Comparison of ENCODE assay signal across 23 cellular contexts in genomic region chr14:100132903-100133510, GRCh38. TPM values are rescaled to one million over a fixed set of nuclear protein-coding genes. Genes with fewer than 3 reads are reported as not detected.
DNase-seq lines count a peak whose midpoint lies in the region; ATAC-seq and TF ChIP-seq lines count a peak whose summit lies in the region.
"Had no signal": no experiment of that assay in that cellular context is flagged by ENCODE, and none has a peak within 500 bp of the region (broad histone marks: within the 10 kb centered on the region; RNA-seq: fewer than 3 reads in every experiment).

No MANE protein-coding gene starts in this region.

- TF ChIP-seq POLR2A in uterus (IDR thresholded peaks at IDR 0.05), result no peak

- H3K4me3 ChIP-seq in adipocyte (ENCODE audit: low read length), result peak overlapping the region; percentile 37
- no peak overlapping the region for H3K4me3 ChIP-seq in mesenchymal stem cell (ENCODE audit: insufficient read depth in 1 of 2, low read depth in 1 of 2, low read length in 2 of 2)
- peak overlapping the region in 1 of 2 donors; percentile 4 for H3K4me3 ChIP-seq in uterus
- H3K4me3 ChIP-seq: cardiac muscle cell, GM23338, left lung had no signal

- H3K36me3 Mint-ChIP-seq in activated naive CD8-positive, alpha-beta T cell, result peaks cover 2% of the 10 kb centered on the region
- peaks cover 22% of the 10 kb centered on the region for H3K36me3 Mint-ChIP-seq in activated naive CD8-positive, alpha-beta T cell treated with anti-CD3 and anti-CD28 coated beads, Interleukin-2, amount 50 U/mL, for 24 hours (ENCODE audit: low read depth)
- peaks cover 70% of the 10 kb centered on the region for H3K36me3 Mint-ChIP-seq in activated CD8-positive, alpha-beta memory T cell treated with anti-CD3 and anti-CD28 coated beads, Interleukin-2, amount 10 ng/mL, durations not matched to agents 7 days and 5 days

- no peak for TF ChIP-seq CTCF in uterus (IDR thresholded peaks at IDR 0.05)

- no peak overlapping the region for H3K18ac ChIP-seq in mesenchymal stem cell (ENCODE audit: low read depth in 1 of 2, low read length in 2 of 2)

- intact Hi-C loops in uterus (cut with DNase I; ENCODE audit: low total_unique reads), result no loop called here

- no peak overlapping the region for H3K23ac ChIP-seq in mesenchymal stem cell (ENCODE audit: low read length in 2 of 2)

- H3K4me2 ChIP-seq in mesenchymal stem cell (ENCODE audit: low read length, poor library complexity, severe bottlenecking), result no peak overlapping the region
- H3K4me2 ChIP-seq: GM23338 had no signal

- H3K27me3 ChIP-seq in adipocyte (replicated peaks; ENCODE audit: control insufficient read depth, insufficient read depth, low read length) (no peaks in the 10 kb centered on the region), mesenchymal stem cell (ENCODE audit: control insufficient read depth in 1 of 2, insufficient read depth in 1 of 2, low read length in 2 of 2) (no peaks in the 10 kb centered on the region), uterus (no peaks in the 10 kb centered on the region)
- H3K27me3 ChIP-seq: cardiac muscle cell, foreskin keratinocyte, left lung had no signal

- peak overlapping the region; percentile 75 for H3K9ac ChIP-seq in adipocyte (ENCODE audit: low read length)
- H3K9ac ChIP-seq in mesenchymal stem cell (ENCODE audit: low read length), result peak overlapping the region; percentile 85

- no peak overlapping the region for H3K4me3 Mint-ChIP-seq in activated naive CD8-positive, alpha-beta T cell
- no peak overlapping the region for H3K4me3 Mint-ChIP-seq in activated naive CD8-positive, alpha-beta T cell treated with anti-CD3 and anti-CD28 coated beads, Interleukin-2, amount 50 U/mL, for 24 hours
- H3K4me3 Mint-ChIP-seq in activated CD8-positive, alpha-beta memory T cell treated with anti-CD3 and anti-CD28 coated beads, Interleukin-2, amount 10 ng/mL, durations not matched to agents 7 days and 5 days, result no peak overlapping the region
- H3K4me3 Mint-ChIP-seq: GM23338, T-cell had no signal

- H3K4me1 ChIP-seq in adipocyte (ENCODE audit: control insufficient read depth, insufficient read depth, low read length) (peaks cover 52% of the 10 kb centered on the region), mesenchymal stem cell (ENCODE audit: control insufficient read depth, insufficient read depth, low read depth, low read length) (peaks cover 10% of the 10 kb centered on the region), uterus (peaks cover 3 to 4% of the 10 kb centered on the region in 2 donors)

- H4K91ac ChIP-seq in mesenchymal stem cell (ENCODE audit: low read length), result no peak overlapping the region

- H2AFZ ChIP-seq in mesenchymal stem cell (ENCODE audit: low read depth, low read length), result no peak overlapping the region
- H2AFZ ChIP-seq: GM23338 had no signal

- no peak overlapping the region for H3K4ac ChIP-seq in mesenchymal stem cell (ENCODE audit: low read depth in 1 of 2, low read length in 2 of 2)

- peak overlapping the region; percentile 64 for H3K27ac Mint-ChIP-seq in activated naive CD8-positive, alpha-beta T cell
- no peak overlapping the region for H3K27ac Mint-ChIP-seq in activated naive CD8-positive, alpha-beta T cell treated with anti-CD3 and anti-CD28 coated beads, Interleukin-2, amount 50 U/mL, for 24 hours
- no peak overlapping the region for H3K27ac Mint-ChIP-seq in activated CD8-positive, alpha-beta memory T cell treated with anti-CD3 and anti-CD28 coated beads, Interleukin-2, amount 10 ng/mL, durations not matched to agents 7 days and 5 days

- no peak for DNase-seq in activated naive CD8-positive, alpha-beta T cell treated with anti-CD3 and anti-CD28 coated beads, Interleukin-2, amount 50 U/mL, for 24 hours
- DNase-seq in adipocyte (ENCODE audit: low read depth) (peak; percentile 64), mesenchymal stem cell (no peak), uterus (no peak), NOMO-1 (lab: John Stamatoyannopoulos, UW; ENCODE audit: unreplicated experiment in 2 of 2) (no peak)
- DNase-seq in activated CD8-positive, alpha-beta memory T cell treated with anti-CD3 and anti-CD28 coated beads, Interleukin-2, amount 10 ng/mL, durations not matched to agents 7 days and 5 days, result no peak
- DNase-seq: activated CD8-positive, alpha-beta memory T cell treated with anti-CD3 and anti-CD28 coated beads, Interleukin-2, amount 50 U/mL, for 4 hours; activated naive CD4-positive, alpha-beta T cell treated with anti-CD3 and anti-CD28 coated beads, Interleukin-2, amount 50 U/mL, for 16 hours; COR-L47; effector memory CD4-positive, alpha-beta T cell; foreskin keratinocyte; left lung; NCI-H1105; NCI-H774; RPMI8226; stimulated activated CD4-positive, alpha-beta T cell treated with anti-CD3 and anti-CD28 coated beads, Interleukin-12 subunit alpha, Interleukin-12 subunit beta, amount 100 ng/mL, for 4 hours; stimulated activated naive CD4-positive, alpha-beta T cell; T-cell had no signal

- no peak overlapping the region for H4K8ac ChIP-seq in mesenchymal stem cell (ENCODE audit: low read length)

- no peak overlapping the region for H2BK5ac ChIP-seq in mesenchymal stem cell (ENCODE audit: low read depth, low read length, poor library complexity, severe bottlenecking)

- no peak overlapping the region for H2BK12ac ChIP-seq in mesenchymal stem cell (ENCODE audit: low read length in 2 of 2)

- H3K36me3 ChIP-seq in adipocyte (ENCODE audit: control insufficient read depth, insufficient read depth, low read length, severe bottlenecking) (peaks cover 8% of the 10 kb centered on the region), mesenchymal stem cell (ENCODE audit: control insufficient read depth in 1 of 2, insufficient read depth in 2 of 2, low read depth in 1 of 2, low read length in 2 of 2) (peaks cover 24 to 70% of the 10 kb centered on the region in 2 experiments), uterus (no peaks in the 10 kb centered on the region)

- CTCF ChIA-PET in activated CD8-positive, alpha-beta memory T cell treated with anti-CD3 and anti-CD28 coated beads, Interleukin-2, amount 10 ng/mL, durations not matched to agents 7 days and 5 days (lab: Charles Lee), result no interaction called here

- H3K9me3 ChIP-seq in adipocyte (ENCODE audit: control insufficient read depth, low read length) (no peaks in the 10 kb centered on the region), mesenchymal stem cell (ENCODE audit: control insufficient read depth, low read length) (no peaks in the 10 kb centered on the region), uterus (no peaks in the 10 kb centered on the region)
- H3K9me3 ChIP-seq: left lung had no signal

- no peak for ATAC-seq in activated naive CD8-positive, alpha-beta T cell treated with anti-CD3 and anti-CD28 coated beads, Interleukin-2, amount 50 U/mL, for 24 hours
- ATAC-seq in activated CD8-positive, alpha-beta memory T cell treated with anti-CD3 and anti-CD28 coated beads, Interleukin-2, amount 10 ng/mL, durations not matched to agents 7 days and 5 days, result no peak
- no peak for ATAC-seq in HG03045 (IDR thresholded peaks at IDR 0.05; ENCODE audit: unreplicated experiment)
- ATAC-seq: activated CD4-positive, CD25-positive, alpha-beta regulatory T cell treated with anti-CD3 and anti-CD28 coated beads, Interleukin-2, amount 50 U/mL, for 24 hours; GM23338; T-cell had no signal

- H3K9me3 Mint-ChIP-seq in activated naive CD8-positive, alpha-beta T cell (ENCODE audit: low read depth), result no peaks in the 10 kb centered on the region
- H3K9me3 Mint-ChIP-seq in activated naive CD8-positive, alpha-beta T cell treated with anti-CD3 and anti-CD28 coated beads, Interleukin-2, amount 50 U/mL, for 24 hours, result no peaks in the 10 kb centered on the region
- H3K9me3 Mint-ChIP-seq in activated CD8-positive, alpha-beta memory T cell treated with anti-CD3 and anti-CD28 coated beads, Interleukin-2, amount 10 ng/mL, durations not matched to agents 7 days and 5 days (ENCODE audit: low read depth), result no peaks in the 10 kb centered on the region
- H3K9me3 Mint-ChIP-seq: GM23338, T-cell had no signal

- no peak overlapping the region for H2BK120ac ChIP-seq in mesenchymal stem cell (ENCODE audit: low read depth, low read length)

- no peaks in the 10 kb centered on the region for H3K79me1 ChIP-seq in mesenchymal stem cell (replicated peaks; ENCODE audit: low read length, poor library complexity, severe bottlenecking)

- peaks cover 3% of the 10 kb centered on the region for H3K4me1 Mint-ChIP-seq in activated naive CD8-positive, alpha-beta T cell (ENCODE audit: low read depth)
- H3K4me1 Mint-ChIP-seq in activated naive CD8-positive, alpha-beta T cell treated with anti-CD3 and anti-CD28 coated beads, Interleukin-2, amount 50 U/mL, for 24 hours, result no peaks in the 10 kb centered on the region
- H3K4me1 Mint-ChIP-seq in activated CD8-positive, alpha-beta memory T cell treated with anti-CD3 and anti-CD28 coated beads, Interleukin-2, amount 10 ng/mL, durations not matched to agents 7 days and 5 days, result no peaks in the 10 kb centered on the region

- no peak overlapping the region for H2AK5ac ChIP-seq in mesenchymal stem cell (ENCODE audit: low read length, severe bottlenecking)

- no peak overlapping the region for H3K27ac ChIP-seq in mesenchymal stem cell (ENCODE audit: low read length, poor library complexity, severe bottlenecking)
- H3K27ac ChIP-seq in uterus, result peak overlapping the region; percentile 82 to 85
- H3K27ac ChIP-seq: cardiac muscle cell, foreskin keratinocyte, left lung had no signal

- no peaks in the 10 kb centered on the region for H3K27me3 Mint-ChIP-seq in activated naive CD8-positive, alpha-beta T cell
- no peaks in the 10 kb centered on the region for H3K27me3 Mint-ChIP-seq in activated naive CD8-positive, alpha-beta T cell treated with anti-CD3 and anti-CD28 coated beads, Interleukin-2, amount 50 U/mL, for 24 hours
- no peaks in the 10 kb centered on the region for H3K27me3 Mint-ChIP-seq in activated CD8-positive, alpha-beta memory T cell treated with anti-CD3 and anti-CD28 coated beads, Interleukin-2, amount 10 ng/mL, durations not matched to agents 7 days and 5 days
- H3K27me3 Mint-ChIP-seq: T-cell had no signal

- 96% methylated on average over 12 of the region's 12 CpGs for WGBS in mesenchymal stem cell

- no peak overlapping the region for H2BK15ac ChIP-seq in mesenchymal stem cell (ENCODE audit: low read depth, poor library complexity, severe bottlenecking)

- no peak overlapping the region for H3K14ac ChIP-seq in mesenchymal stem cell (ENCODE audit: low read length in 2 of 2)

RNA-seq across cellular contexts. Expression of gene DEGS2, which starts 26.4 kb away (rescaled TPM):
- polyA plus RNA-seq in mesenchymal stem cell (2013, experiment 1 of 2), result not detected
- not detected for polyA plus RNA-seq in mesenchymal stem cell (2013, experiment 2 of 2)
- total RNA-seq in uterus, result 10 to 100 TPM in 1 of 4 donors, 1 to 10 TPM in 2, under 1 TPM in 1; 0.88 to 26.6 (median 1.5) TPM
- total RNA-seq in activated CD8-positive, alpha-beta memory T cell treated with anti-CD3 and anti-CD28 coated beads, Interleukin-2, amount 10 ng/mL, durations not matched to agents 7 days and 5 days, result not detected
